8 cellular contexts compared by ENCODE assay signal in the genomic region with DNA sequence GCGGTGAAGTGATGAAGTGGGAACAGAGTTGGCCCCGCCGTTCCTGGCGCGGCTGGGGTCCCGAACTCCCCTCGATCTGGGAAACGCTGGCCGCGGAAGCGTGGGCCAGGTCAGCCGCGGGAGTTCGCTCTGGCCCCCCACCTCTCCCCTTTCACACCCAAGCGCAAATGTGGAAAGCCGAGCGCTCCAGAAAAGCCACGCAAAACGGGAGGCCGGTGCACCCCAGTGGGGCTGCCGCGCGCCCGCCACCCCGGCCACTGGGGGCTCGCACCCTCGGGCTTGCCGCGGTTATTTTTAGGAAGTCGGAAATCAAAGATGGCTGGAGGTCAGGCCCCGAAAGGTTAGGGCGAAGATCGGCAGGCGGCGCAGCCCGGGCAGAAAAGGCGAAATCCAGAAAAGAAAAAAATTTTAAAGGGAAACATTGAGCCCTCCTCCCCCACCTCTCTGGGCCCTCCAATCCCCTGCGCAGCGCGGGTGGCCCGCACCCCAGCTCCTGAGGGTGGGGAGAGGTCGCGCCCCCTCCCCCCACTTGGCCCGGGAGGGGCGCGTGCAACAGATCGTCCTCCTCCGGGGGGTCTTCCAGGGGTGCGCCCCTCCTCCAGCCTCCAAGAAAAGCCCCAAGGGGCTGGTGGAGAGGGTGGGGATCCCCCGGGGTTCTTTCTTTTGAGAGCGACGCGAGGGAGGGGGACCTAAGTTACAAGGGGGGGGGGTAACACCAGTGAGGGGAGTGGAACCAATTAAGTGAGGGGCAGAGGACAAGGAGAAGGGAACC. TPM values are rescaled to one million over a fixed set of nuclear protein-coding genes. Genes with fewer than 3 reads are reported as not detected.
DNase-seq lines count a peak whose midpoint lies in the region; ATAC-seq and TF ChIP-seq lines count a peak whose summit lies in the region.

No MANE protein-coding gene starts in this region.

- H3F3A ChIP-seq in neural progenitor cell (ENCODE audit: low read depth) = peaks cover 72% of the 10 kb centered on the region

- H3K9ac ChIP-seq in neural progenitor cell = peak overlapping the region; percentile 83

- ATAC-seq in HG03439 (IDR thresholded peaks at IDR 0.05; ENCODE audit: unreplicated experiment) (no peak), HG02798 (IDR thresholded peaks at IDR 0.05; ENCODE audit: poor library complexity, unreplicated experiment) (no peak)

- H2AFZ ChIP-seq in neural progenitor cell (replicated peaks) = no peak overlapping the region

- H3K36me3 Mint-ChIP-seq in endothelial cell (ENCODE audit: low read depth, unreplicated experiment) (no peaks in the 10 kb centered on the region), neural progenitor cell (peaks cover under 1% of the 10 kb centered on the region)

- peaks cover 4% of the 10 kb centered on the region for H3K27me3 Mint-ChIP-seq in endothelial cell (ENCODE audit: unreplicated experiment)
- peaks cover 2% of the 10 kb centered on the region for H3K27me3 Mint-ChIP-seq in neural progenitor cell (ENCODE audit: insufficient read depth, low read depth)

- H3K4me1 Mint-ChIP-seq in endothelial cell (ENCODE audit: unreplicated experiment) (peaks cover 34% of the 10 kb centered on the region), neural progenitor cell (peaks cover 50% of the 10 kb centered on the region)

- H3K4me3 ChIP-seq in BJ (ENCODE audit: low read depth, low read length) (peak overlapping the region; percentile 40), neural progenitor cell (peak overlapping the region; percentile 97)

- DNase-seq in BJ (ENCODE audit: low read depth) = no peak
- DNase-seq in MV-4-11 (lab: John Stamatoyannopoulos, UW) = peak; percentile 25
- peak; percentile 55 for DNase-seq in endothelial cell (ENCODE audit: low spot score)
- DNase-seq in neural progenitor cell (ENCODE audit: low spot score) = peak; percentile 78
- no peak for DNase-seq in NCI-H1436 (lab: John Stamatoyannopoulos, UW)
- no peak for DNase-seq in anterior cingulate cortex (lab: John Stamatoyannopoulos, UW)

- peak overlapping the region; percentile 98 for H3K4me3 Mint-ChIP-seq in endothelial cell (ENCODE audit: unreplicated experiment)
- peak overlapping the region; percentile 99 for H3K4me3 Mint-ChIP-seq in neural progenitor cell

- H3K27ac ChIP-seq in neural progenitor cell = peak overlapping the region; percentile 97

- CTCF ChIA-PET in BJ (lab: Yijun Ruan, JAX) = interaction anchor here (0.7 to 1.9 kb wide), 3 partner anchors 101 to 282 kb away, joined by 3 to 7 read pairs (median 3); no protein-coding TSS in a partner anchor

- peaks cover 6% of the 10 kb centered on the region; the same call in 1 of the 2 replicates for H3K27me3 ChIP-seq in BJ (ENCODE audit: control insufficient read depth, insufficient read depth, low read length)
- H3K27me3 ChIP-seq in neural progenitor cell = no peaks in the 10 kb centered on the region

- H3K36me3 ChIP-seq in BJ (ENCODE audit: control insufficient read depth, insufficient read depth, low read length) (no peaks in the 10 kb centered on the region), neural progenitor cell (no peaks in the 10 kb centered on the region)

- peaks cover 69% of the 10 kb centered on the region for H3K79me2 ChIP-seq in neural progenitor cell (ENCODE audit: low read depth)

- peaks cover 53% of the 10 kb centered on the region for H3K4me1 ChIP-seq in neural progenitor cell

- no peaks in the 10 kb centered on the region for H3K9me3 ChIP-seq in neural progenitor cell (ENCODE audit: low read depth)

- H3K4me2 ChIP-seq in neural progenitor cell = peak overlapping the region; percentile 93

- H3K27ac Mint-ChIP-seq in endothelial cell (ENCODE audit: unreplicated experiment) (peak overlapping the region; percentile 84), neural progenitor cell (peak overlapping the region; percentile 94)

- H3K9me3 Mint-ChIP-seq in endothelial cell (ENCODE audit: unreplicated experiment) = no peaks in the 10 kb centered on the region
- no peaks in the 10 kb centered on the region for H3K9me3 Mint-ChIP-seq in neural progenitor cell

- H4K20me1 ChIP-seq in neural progenitor cell (ENCODE audit: low read depth) = peaks cover 37% of the 10 kb centered on the region

- POLR2A ChIA-PET in BJ (lab: Charles Lee) = no interaction called here

- TF ChIP-seq CTCF in BJ (IDR thresholded peaks at IDR 0.05; ENCODE audit: insufficient read depth, low read depth, low read length) = peak; percentile 27; the same call in 1 of the 2 replicates
- no peak for TF ChIP-seq CTCF in endothelial cell (IDR thresholded peaks at IDR 0.05; ENCODE audit: unreplicated experiment)
- peak; percentile 43 for TF ChIP-seq CTCF in neural progenitor cell (IDR thresholded peaks at IDR 0.05)

RNA-seq across cellular contexts. Expression of a gene that starts 0.9 kb away (rescaled TPM):
- 0.51 and 0.54 TPM in 2 replicates for polyA plus RNA-seq in BJ (2011; rRNA removed)
- polyA minus RNA-seq in BJ (2011; rRNA and poly(A)+ RNA removed) = 0.51 and 0.66 TPM in 2 replicates
- total RNA-seq in endothelial cell (ENCODE audit: unreplicated experiment) (65.4 TPM), neural progenitor cell (ENCODE audit: low replicate concordance) (219 and 274 TPM in 2 replicates)

RNA-seq across cellular contexts. Expression of a gene that starts 33.2 kb away (rescaled TPM):
- 23.2 and 26.0 TPM in 2 replicates for polyA plus RNA-seq in BJ (2011; rRNA removed)
- polyA minus RNA-seq in BJ (2011; rRNA and poly(A)+ RNA removed) = 46.7 and 54.4 TPM in 2 replicates
- 30.6 TPM for total RNA-seq in endothelial cell (ENCODE audit: unreplicated experiment)
- total RNA-seq in neural progenitor cell (ENCODE audit: low replicate concordance) = 17.6 and 18.2 TPM in 2 replicates

Comparison
In these comparisons a context has a peak if more than half of its experiments do, and no peak if none do; other contexts are left out.
1. DNase-seq: peak in MV-4-11 (single experiment), endothelial cell (single experiment) and neural progenitor cell (single experiment); none in BJ (single experiment), NCI-H1436 (single experiment) and anterior cingulate cortex (0 of 58).